ENCODE assay signal across 18 cellular contexts in the genomic region with DNA sequence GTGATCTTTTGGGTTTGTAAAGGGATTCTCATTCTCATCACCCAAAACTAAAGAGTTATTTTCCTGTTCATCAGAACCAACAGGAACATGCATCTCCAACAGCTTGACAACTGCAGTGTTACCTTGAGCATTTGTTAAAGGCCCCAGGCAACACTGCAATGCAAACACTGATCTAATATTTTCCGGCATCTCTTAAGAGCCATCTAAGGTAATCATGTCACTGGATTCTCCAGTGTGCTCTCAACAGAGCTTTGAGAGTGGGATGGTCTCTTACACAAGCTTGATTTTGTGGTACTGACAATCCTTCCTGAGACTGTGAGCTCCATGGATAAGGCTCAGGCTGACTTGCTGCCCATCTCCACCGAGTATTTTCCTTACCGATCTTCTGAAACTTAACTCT.
A peak's percentile ranks its signal among the peaks of the same experiment; 100 is the strongest.
DNase-seq lines count a peak whose midpoint lies in the region; ATAC-seq and TF ChIP-seq lines count a peak whose summit lies in the region.
"Had no signal": no experiment of that assay in that cellular context is flagged by ENCODE, and none has a peak within 500 bp of the region (broad histone marks: within the 10 kb centered on the region; RNA-seq: fewer than 3 reads in every experiment).

No MANE protein-coding gene starts in this region.

- no peak for ATAC-seq in GM18909 (IDR thresholded peaks at IDR 0.05; ENCODE audit: poor library complexity, unreplicated experiment)
- ATAC-seq: activated CD8-positive, alpha-beta T cell treated with anti-CD3 and anti-CD28 coated beads, Interleukin-2, amount 10 ng/mL, durations not matched to agents 7 days and 5 days had no signal

- H3K9me3 ChIP-seq in neutrophil: no peaks in the 10 kb centered on the region
- H3K9me3 ChIP-seq: ascending aorta, Peyer's patch, tibial nerve had no signal

- H3K4me3 ChIP-seq in neutrophil (ENCODE audit: low read depth in 1 of 2, low read length in 1 of 2): no peak overlapping the region
- no peak overlapping the region for H3K4me3 ChIP-seq in brain microvascular endothelial cell (ENCODE audit: low read depth, low read length)
- H3K4me3 ChIP-seq: ascending aorta, Peyer's patch, tibial nerve had no signal

- peaks cover 69% of the 10 kb centered on the region for H3K36me3 ChIP-seq in neutrophil
- peaks cover 19% of the 10 kb centered on the region for H3K36me3 ChIP-seq in brain microvascular endothelial cell (replicated peaks)
- H3K36me3 ChIP-seq: Peyer's patch had no signal

- peaks cover 76% of the 10 kb centered on the region for H3K36me3 Mint-ChIP-seq in dendritic cell treated with granulocyte-macrophage colony-stimulating factor and Interleukin-4, amounts not matched to agents 40 ng/mL and 50 ng/mL, for 4 days (ENCODE audit: low read depth)

- no peaks in the 10 kb centered on the region for H3K27me3 ChIP-seq in neutrophil
- no peaks in the 10 kb centered on the region for H3K27me3 ChIP-seq in brain microvascular endothelial cell (replicated peaks)
- H3K27me3 ChIP-seq: ascending aorta, Peyer's patch, tibial nerve had no signal

- H3K4me3 Mint-ChIP-seq in dendritic cell treated with granulocyte-macrophage colony-stimulating factor and Interleukin-4, amounts not matched to agents 40 ng/mL and 50 ng/mL, for 4 days: no peak overlapping the region
- H3K4me3 Mint-ChIP-seq: activated CD8-positive, alpha-beta T cell treated with anti-CD3 and anti-CD28 coated beads, Interleukin-2, amount 10 ng/mL, durations not matched to agents 7 days and 5 days; neural crest cell had no signal

- peaks cover 9 to 25% of the 10 kb centered on the region in 2 experiments for H3K4me1 ChIP-seq in neutrophil (ENCODE audit: control insufficient read depth in 1 of 2, insufficient read depth in 1 of 2, low read depth in 1 of 2, low read length in 1 of 2)

- no peaks in the 10 kb centered on the region for H3K9me3 Mint-ChIP-seq in dendritic cell treated with granulocyte-macrophage colony-stimulating factor and Interleukin-4, amounts not matched to agents 40 ng/mL and 50 ng/mL, for 4 days
- H3K9me3 Mint-ChIP-seq: neural crest cell had no signal

- TF ChIP-seq CTCF in neutrophil (IDR thresholded peaks at IDR 0.05): no peak
- no peak for TF ChIP-seq CTCF in brain microvascular endothelial cell (IDR thresholded peaks at IDR 0.05; ENCODE audit: low read depth, low read length, missing control alignments)

- intact Hi-C loops in dendritic cell treated with granulocyte-macrophage colony-stimulating factor and Interleukin-4, amounts not matched to agents 40 ng/mL and 50 ng/mL, for 4 days (cut with micrococcal nuclease): no loop called here
- intact Hi-C loops in posterior vena cava (cut with DNase I): no loop called here

- DNase-seq in NCI-H1436 (lab: John Stamatoyannopoulos, UW) (peak; percentile 25), NCI-H1436 treated with DMSO at 0.1 percent for 48 hours (lab: John Stamatoyannopoulos, UW) (no peak), DMS153 (lab: John Stamatoyannopoulos, UW) (peak; percentile 81), brain microvascular endothelial cell (no peak), posterior vena cava (ENCODE audit: low spot score) (no peak)
- DNase-seq: activated CD8-positive, alpha-beta T cell treated with anti-CD3 and anti-CD28 coated beads, Interleukin-2, amount 10 ng/mL, durations not matched to agents 7 days and 5 days; C1 segment of cervical spinal cord; DND-41; Kasumi-1; NCI-H82; Peyer's patch; stimulated activated CD4-positive, alpha-beta T cell treated with anti-CD3 and anti-CD28 coated beads, Interleukin-4, amount 100 ng/mL, for 24 hours had no signal

- H3K4me1 Mint-ChIP-seq in dendritic cell treated with granulocyte-macrophage colony-stimulating factor and Interleukin-4, amounts not matched to agents 40 ng/mL and 50 ng/mL, for 4 days (ENCODE audit: low read depth): peaks cover 50% of the 10 kb centered on the region

- no peaks in the 10 kb centered on the region for H3K27me3 Mint-ChIP-seq in dendritic cell treated with granulocyte-macrophage colony-stimulating factor and Interleukin-4, amounts not matched to agents 40 ng/mL and 50 ng/mL, for 4 days

- peak overlapping the region; percentile 59 for H3K27ac ChIP-seq in neutrophil
- no peak overlapping the region for H3K27ac ChIP-seq in brain microvascular endothelial cell
- H3K27ac ChIP-seq: Peyer's patch had no signal

- in situ Hi-C loops in brain microvascular endothelial cell (cut with HindIII; ENCODE audit: low pct_ligation_motif_present, low sequenced_read_pairs): no loop called here

- peak overlapping the region; percentile 64 for H3K27ac Mint-ChIP-seq in dendritic cell treated with granulocyte-macrophage colony-stimulating factor and Interleukin-4, amounts not matched to agents 40 ng/mL and 50 ng/mL, for 4 days
- H3K27ac Mint-ChIP-seq: activated CD8-positive, alpha-beta T cell treated with anti-CD3 and anti-CD28 coated beads, Interleukin-2, amount 10 ng/mL, durations not matched to agents 7 days and 5 days had no signal

Comparison
In these comparisons a context has a peak if more than half of its experiments do, and no peak if none do; other contexts are left out.
1. DNase-seq: peak in NCI-H1436 (single experiment) and DMS153 (single experiment); none in NCI-H1436 treated with DMSO at 0.1 percent for 48 hours (single experiment), brain microvascular endothelial cell (single experiment) and posterior vena cava (single experiment).